In the genomic region with DNA sequence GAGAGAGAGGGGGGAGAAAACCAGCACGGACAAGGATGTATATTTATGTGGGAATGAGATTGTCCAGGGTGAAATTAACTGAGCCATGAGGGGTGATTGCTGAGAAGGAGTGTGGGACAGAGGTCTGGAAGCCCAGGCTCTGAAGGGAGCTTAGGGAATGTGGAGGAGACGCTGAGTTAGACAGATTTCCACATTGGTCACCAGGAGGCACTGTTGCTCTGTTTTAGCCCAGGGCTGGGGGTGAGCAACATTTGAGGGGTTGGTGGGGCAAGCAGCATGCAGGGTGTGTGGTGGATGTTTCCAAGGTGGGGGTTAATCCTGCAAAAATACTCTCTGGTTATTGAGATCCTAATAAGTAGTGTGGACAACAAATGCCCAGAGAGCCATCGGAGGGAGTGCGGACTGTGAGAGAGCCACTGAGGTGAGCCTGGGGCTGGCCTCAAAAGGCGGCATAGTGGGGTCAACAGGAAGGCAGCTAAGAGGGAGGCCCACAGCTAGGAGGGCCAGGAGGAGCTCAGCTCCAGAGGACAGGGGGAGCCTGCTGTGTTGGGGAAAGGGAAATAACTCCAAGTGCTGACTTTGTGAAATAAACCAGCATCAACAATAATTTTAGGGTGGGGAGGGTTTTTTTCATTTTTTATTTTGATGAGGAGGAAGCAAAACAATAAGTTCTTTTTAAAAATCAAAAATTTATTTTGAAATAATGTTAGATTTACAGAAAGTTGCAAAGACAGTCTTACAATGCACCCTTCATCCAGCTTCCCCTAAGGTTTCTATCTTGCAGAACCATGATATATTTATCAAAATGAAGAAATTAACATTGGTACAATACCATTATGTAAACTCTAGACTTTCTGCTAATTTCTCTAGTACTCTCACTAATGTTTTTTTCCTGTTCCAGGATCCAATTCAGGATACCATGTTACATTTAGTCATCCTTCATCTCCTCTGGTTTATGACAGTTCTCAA, we compare ENCODE assay signal across 1 cellular context.
A peak's percentile ranks its signal among the peaks of the same experiment; 100 is the strongest.
TF ChIP-seq lines count a peak whose summit lies in the region.

No MANE protein-coding gene starts in this region.

TF ChIP-seq in K562, 482 proteins besides CTCF, POLR2A, EP300 and RAD21 (continued from another document):
- peak; percentile 79 for TF ChIP-seq STAG1 (CRISPR knock-in tag; IDR thresholded peaks at IDR 0.05; ENCODE audit: borderline replicate concordance)
